Comparison of ENCODE assay signal across 1 cellular context in genomic region chr6:23272536-23272935, GRCh38.
TF ChIP-seq lines count a peak whose summit lies in the region.

No MANE protein-coding gene starts in this region.

TF ChIP-seq in GM12878, 131 proteins besides CTCF, POLR2A, EP300 and RAD21 (continued from another document):
- TF ChIP-seq, protein P1, sequence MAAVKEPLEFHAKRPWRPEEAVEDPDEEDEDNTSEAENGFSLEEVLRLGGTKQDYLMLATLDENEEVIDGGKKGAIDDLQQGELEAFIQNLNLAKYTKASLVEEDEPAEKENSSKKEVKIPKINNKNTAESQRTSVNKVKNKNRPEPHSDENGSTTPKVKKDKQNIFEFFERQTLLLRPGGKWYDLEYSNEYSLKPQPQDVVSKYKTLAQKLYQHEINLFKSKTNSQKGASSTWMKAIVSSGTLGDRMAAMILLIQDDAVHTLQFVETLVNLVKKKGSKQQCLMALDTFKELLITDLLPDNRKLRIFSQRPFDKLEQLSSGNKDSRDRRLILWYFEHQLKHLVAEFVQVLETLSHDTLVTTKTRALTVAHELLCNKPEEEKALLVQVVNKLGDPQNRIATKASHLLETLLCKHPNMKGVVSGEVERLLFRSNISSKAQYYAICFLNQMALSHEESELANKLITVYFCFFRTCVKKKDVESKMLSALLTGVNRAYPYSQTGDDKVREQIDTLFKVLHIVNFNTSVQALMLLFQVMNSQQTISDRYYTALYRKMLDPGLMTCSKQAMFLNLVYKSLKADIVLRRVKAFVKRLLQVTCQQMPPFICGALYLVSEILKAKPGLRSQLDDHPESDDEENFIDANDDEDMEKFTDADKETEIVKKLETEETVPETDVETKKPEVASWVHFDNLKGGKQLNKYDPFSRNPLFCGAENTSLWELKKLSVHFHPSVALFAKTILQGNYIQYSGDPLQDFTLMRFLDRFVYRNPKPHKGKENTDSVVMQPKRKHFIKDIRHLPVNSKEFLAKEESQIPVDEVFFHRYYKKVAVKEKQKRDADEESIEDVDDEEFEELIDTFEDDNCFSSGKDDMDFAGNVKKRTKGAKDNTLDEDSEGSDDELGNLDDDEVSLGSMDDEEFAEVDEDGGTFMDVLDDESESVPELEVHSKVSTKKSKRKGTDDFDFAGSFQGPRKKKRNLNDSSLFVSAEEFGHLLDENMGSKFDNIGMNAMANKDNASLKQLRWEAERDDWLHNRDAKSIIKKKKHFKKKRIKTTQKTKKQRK (IDR thresholded peaks at IDR 0.05; ENCODE audit: low read depth, low read length) = no peak
- TF ChIP-seq TBL1XR1 (IDR thresholded peaks at IDR 0.05; ENCODE audit: low read depth, low read length) (no peak), RELB (IDR thresholded peaks at IDR 0.05; ENCODE audit: low read depth) (no peak), PRDM15 (CRISPR knock-in tag; IDR thresholded peaks at IDR 0.05) (no peak), MTA3 (IDR thresholded peaks at IDR 0.05; ENCODE audit: borderline replicate concordance, low read length) (no peak), ASH2L (IDR thresholded peaks at IDR 0.05; ENCODE audit: borderline replicate concordance, low read depth) (no peak), BRCA1 (IDR thresholded peaks at IDR 0.05; ENCODE audit: low read depth, low read length) (no peak), BCL11A (IDR thresholded peaks at IDR 0.05; ENCODE audit: low read depth, low read length) (no peak), DPF2 (IDR thresholded peaks at IDR 0.05) (no peak), NFXL1 (IDR thresholded peaks at IDR 0.05; ENCODE audit: borderline replicate concordance) (no peak)
- TF ChIP-seq, protein P2, sequence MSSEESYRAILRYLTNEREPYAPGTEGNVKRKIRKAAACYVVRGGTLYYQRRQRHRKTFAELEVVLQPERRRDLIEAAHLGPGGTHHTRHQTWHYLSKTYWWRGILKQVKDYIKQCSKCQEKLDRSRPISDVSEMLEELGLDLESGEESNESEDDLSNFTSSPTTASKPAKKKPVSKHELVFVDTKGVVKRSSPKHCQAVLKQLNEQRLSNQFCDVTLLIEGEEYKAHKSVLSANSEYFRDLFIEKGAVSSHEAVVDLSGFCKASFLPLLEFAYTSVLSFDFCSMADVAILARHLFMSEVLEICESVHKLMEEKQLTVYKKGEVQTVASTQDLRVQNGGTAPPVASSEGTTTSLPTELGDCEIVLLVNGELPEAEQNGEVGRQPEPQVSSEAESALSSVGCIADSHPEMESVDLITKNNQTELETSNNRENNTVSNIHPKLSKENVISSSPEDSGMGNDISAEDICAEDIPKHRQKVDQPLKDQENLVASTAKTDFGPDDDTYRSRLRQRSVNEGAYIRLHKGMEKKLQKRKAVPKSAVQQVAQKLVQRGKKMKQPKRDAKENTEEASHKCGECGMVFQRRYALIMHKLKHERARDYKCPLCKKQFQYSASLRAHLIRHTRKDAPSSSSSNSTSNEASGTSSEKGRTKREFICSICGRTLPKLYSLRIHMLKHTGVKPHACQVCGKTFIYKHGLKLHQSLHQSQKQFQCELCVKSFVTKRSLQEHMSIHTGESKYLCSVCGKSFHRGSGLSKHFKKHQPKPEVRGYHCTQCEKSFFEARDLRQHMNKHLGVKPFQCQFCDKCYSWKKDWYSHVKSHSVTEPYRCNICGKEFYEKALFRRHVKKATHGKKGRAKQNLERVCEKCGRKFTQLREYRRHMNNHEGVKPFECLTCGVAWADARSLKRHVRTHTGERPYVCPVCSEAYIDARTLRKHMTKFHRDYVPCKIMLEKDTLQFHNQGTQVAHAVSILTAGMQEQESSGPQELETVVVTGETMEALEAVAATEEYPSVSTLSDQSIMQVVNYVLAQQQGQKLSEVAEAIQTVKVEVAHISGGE (CRISPR knock-in tag; IDR thresholded peaks at IDR 0.05) = no peak
